In genomic region chr4:4619821-4620220, GRCh38 we compare ENCODE assay signal across 19 cellular contexts.
"Had no signal": no experiment of that assay in that cellular context is flagged by ENCODE, and none has a peak within 500 bp of the region (broad histone marks: within the 10 kb centered on the region; RNA-seq: fewer than 3 reads in every experiment).

No MANE protein-coding gene starts in this region.

- H3K9ac ChIP-seq: parathyroid adenoma had no signal

- ATAC-seq: effector memory CD8-positive, alpha-beta T cell; gastrocnemius medialis; left lobe of liver; natural killer cell; right lobe of liver; stimulated activated naive B cell treated with anti-CD40 and anti-IgM and Interleukin-4, amounts not matched to agents 10 μg/mL and 1 μg/mL and 100 μg/mL, for 72 hours; upper lobe of right lung had no signal

- H3K27ac ChIP-seq: gastrocnemius medialis, parathyroid adenoma, right lobe of liver, thoracic aorta, tibial nerve, upper lobe of right lung, uterus had no signal

- H2AFZ ChIP-seq: parathyroid adenoma had no signal

- H3K36me3 ChIP-seq: gastrocnemius medialis, right lobe of liver, thoracic aorta, upper lobe of right lung, uterus had no signal

- DNase-seq: cortex of kidney; effector memory CD8-positive, alpha-beta T cell; foreskin fibroblast; gastrocnemius medialis; head of caudate nucleus; kidney; natural killer cell; right lobe of liver; small intestine; stimulated activated CD4-positive, alpha-beta T cell treated with anti-CD3 and anti-CD28 coated beads, Interleukin-15, amount 100 ng/mL, for 24 hours; stimulated activated CD4-positive, alpha-beta T cell treated with anti-CD3 and anti-CD28 coated beads, Interleukin-2, amount 100 ng/mL, for 48 hours; stimulated activated naive B cell treated with anti-CD40 and anti-IgM and Interleukin-4, amounts not matched to agents 10 μg/mL and 1 μg/mL and 100 μg/mL, for 72 hours; upper lobe of right lung; uterus had no signal

- H3K4me3 ChIP-seq: gastrocnemius medialis, lung, right lobe of liver, thoracic aorta, tibial nerve, upper lobe of right lung, uterus had no signal

- H3K4me1 ChIP-seq: gastrocnemius medialis, parathyroid adenoma, right lobe of liver, tibial nerve, upper lobe of right lung, uterus had no signal

- H3K79me2 ChIP-seq: parathyroid adenoma had no signal

- H3K9me3 ChIP-seq: gastrocnemius medialis, right lobe of liver, thoracic aorta, upper lobe of right lung, uterus had no signal

- H3K27me3 ChIP-seq: gastrocnemius medialis, right lobe of liver, tibial nerve, upper lobe of right lung, uterus had no signal
